Comparison of ENCODE assay signal across 1 cellular context in the genomic region with DNA sequence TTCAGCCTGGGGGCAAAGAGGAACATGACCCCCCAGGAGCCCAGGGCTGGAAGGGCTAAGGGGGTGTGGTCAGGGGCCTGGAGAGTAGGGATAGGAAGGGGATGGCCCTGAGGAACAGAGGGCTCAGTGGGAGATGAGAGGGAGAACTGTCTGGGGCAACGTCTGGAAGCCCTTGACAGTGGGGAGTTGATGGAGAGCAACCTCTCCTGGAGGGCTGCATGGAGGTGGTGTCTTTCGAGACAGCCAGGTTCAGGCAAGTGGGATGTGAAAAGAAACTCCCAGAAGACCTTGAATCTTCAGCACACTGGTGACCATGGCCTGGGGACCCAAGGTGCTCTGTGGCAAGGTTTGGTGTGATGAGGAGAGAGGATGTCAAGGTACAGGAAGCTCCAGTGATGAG.
TF ChIP-seq lines count a peak whose summit lies in the region.

No MANE protein-coding gene starts in this region.

TF ChIP-seq in IMR-90, 13 proteins besides CTCF, POLR2A, EP300 and RAD21:
- TF ChIP-seq RCOR1 (IDR thresholded peaks at IDR 0.05; ENCODE audit: insufficient replicate concordance, low read length) (no peak), MAFK (IDR thresholded peaks at IDR 0.05; ENCODE audit: low read depth, low read length) (no peak), CHD1 (IDR thresholded peaks at IDR 0.05; ENCODE audit: low read depth, low read length) (no peak), FOS (IDR thresholded peaks at IDR 0.05; ENCODE audit: low read depth, low read length) (no peak)
